Comparison of ENCODE assay signal across 24 cellular contexts in genomic region chr1:25623731-25624130, GRCh38. TPM values are rescaled to one million over a fixed set of nuclear protein-coding genes. Genes with fewer than 3 reads are reported as not detected.
DNase-seq lines count a peak whose midpoint lies in the region; ATAC-seq and TF ChIP-seq lines count a peak whose summit lies in the region.
"Had no signal": no experiment of that assay in that cellular context is flagged by ENCODE, and none has a peak within 500 bp of the region (broad histone marks: within the 10 kb centered on the region; RNA-seq: fewer than 3 reads in every experiment).

No MANE protein-coding gene starts in this region.

- no peaks in the 10 kb centered on the region for H3K36me3 ChIP-seq in BE2C
- H3K36me3 ChIP-seq: gastroesophageal sphincter, upper lobe of left lung, WERI-Rb-1 had no signal

- H3K4me1 ChIP-seq in BE2C: no peaks in the 10 kb centered on the region; the same call in 1 of the 2 replicates

- no peaks in the 10 kb centered on the region for H3K27me3 ChIP-seq in BE2C
- H3K27me3 ChIP-seq: gastroesophageal sphincter, upper lobe of left lung had no signal

- no peak for TF ChIP-seq CTCF in BE2C (IDR thresholded peaks at IDR 0.05; ENCODE audit: low read depth, low read length)

- no peaks in the 10 kb centered on the region for H3K9me3 ChIP-seq in BE2C
- H3K9me3 ChIP-seq: gastroesophageal sphincter, upper lobe of left lung had no signal

- no peak overlapping the region for H3K4me3 ChIP-seq in BE2C (ENCODE audit: low read depth, low read length)
- H3K4me3 ChIP-seq: gastroesophageal sphincter, hepatocyte, upper lobe of left lung had no signal

- no peaks in the 10 kb centered on the region for H3K9me3 Mint-ChIP-seq in stimulated activated naive CD8-positive, alpha-beta T cell treated with anti-CD3 and anti-CD28 coated beads, Interleukin-15, Interleukin-2, amounts not matched to agents 100 ng/mL and 50 ng/mL, for 24 hours
- no peaks in the 10 kb centered on the region for H3K9me3 Mint-ChIP-seq in activated naive CD8-positive, alpha-beta T cell treated with anti-CD3 and anti-CD28 coated beads, Interleukin-2, amount 10 ng/mL, durations not matched to agents 7 days and 5 days
- H3K9me3 Mint-ChIP-seq: natural killer cell treated with Interleukin-12 subunit alpha and Interleukin-12 subunit beta and Interleukin-15 and Interleukin-18, amount 100 ng/mL, for 72 hours had no signal

- H3K27ac Mint-ChIP-seq in stimulated activated naive CD8-positive, alpha-beta T cell treated with anti-CD3 and anti-CD28 coated beads, Interleukin-15, Interleukin-2, amounts not matched to agents 100 ng/mL and 50 ng/mL, for 24 hours: peak overlapping the region; percentile 29
- H3K27ac Mint-ChIP-seq in activated naive CD8-positive, alpha-beta T cell treated with anti-CD3 and anti-CD28 coated beads, Interleukin-2, amount 10 ng/mL, durations not matched to agents 7 days and 5 days: peak overlapping the region; percentile 52
- H3K27ac Mint-ChIP-seq: natural killer cell treated with Interleukin-12 subunit alpha and Interleukin-12 subunit beta and Interleukin-15 and Interleukin-18, amount 100 ng/mL, for 72 hours had no signal

- DNase-seq in NCI-H526 treated with DMSO at 0.1 percent for 48 hours (lab: John Stamatoyannopoulos, UW): peak; percentile 4
- no peak for DNase-seq in NCI-H526 (lab: John Stamatoyannopoulos, UW)
- DNase-seq in stimulated activated naive CD8-positive, alpha-beta T cell treated with anti-CD3 and anti-CD28 coated beads, Interleukin-15, Interleukin-2, amounts not matched to agents 100 U/mL and 50 U/mL, for 24 hours: no peak
- no peak for DNase-seq in activated naive CD8-positive, alpha-beta T cell treated with anti-CD3 and anti-CD28 coated beads, Interleukin-2, amount 10 ng/mL, durations not matched to agents 7 days and 5 days
- no peak for DNase-seq in cerebellar cortex (ENCODE audit: low spot score)
- DNase-seq in BE2C: no peak
- DNase-seq in NCI-H524 treated with DMSO at 0.1 percent for 48 hours (lab: John Stamatoyannopoulos, UW): no peak
- DNase-seq: activated T-cell treated with anti-CD3 and anti-CD28 coated beads, Interleukin-2, amount 50 U/mL, for 1 hour; anterior cingulate cortex; GOT3; left cardiac atrium; NCI-H1048; NCI-H2107; NCI-H345; NCI-H82; stimulated activated CD4-positive, alpha-beta T cell treated with anti-CD3 and anti-CD28 coated beads, Interleukin-4, amount 100 ng/mL, for 4 hours; substantia nigra; upper lobe of left lung; WERI-Rb-1 had no signal

- peaks cover 62% of the 10 kb centered on the region for H3K4me1 Mint-ChIP-seq in stimulated activated naive CD8-positive, alpha-beta T cell treated with anti-CD3 and anti-CD28 coated beads, Interleukin-15, Interleukin-2, amounts not matched to agents 100 ng/mL and 50 ng/mL, for 24 hours (ENCODE audit: low read depth)
- H3K4me1 Mint-ChIP-seq in activated naive CD8-positive, alpha-beta T cell treated with anti-CD3 and anti-CD28 coated beads, Interleukin-2, amount 10 ng/mL, durations not matched to agents 7 days and 5 days: peaks cover 66% of the 10 kb centered on the region

- POLR2A ChIA-PET in activated naive CD8-positive, alpha-beta T cell treated with anti-CD3 and anti-CD28 coated beads, Interleukin-2, amount 10 ng/mL, durations not matched to agents 7 days and 5 days (lab: Charles Lee): interaction anchor here (0.8 to 3.0 kb wide), 3 partner anchors 9 to 192 kb away, joined by 3 to 22 read pairs (median 4); no protein-coding TSS in a partner anchor

- no peaks in the 10 kb centered on the region for H3K36me3 Mint-ChIP-seq in stimulated activated naive CD8-positive, alpha-beta T cell treated with anti-CD3 and anti-CD28 coated beads, Interleukin-15, Interleukin-2, amounts not matched to agents 100 ng/mL and 50 ng/mL, for 24 hours (ENCODE audit: low read depth)
- H3K36me3 Mint-ChIP-seq in activated naive CD8-positive, alpha-beta T cell treated with anti-CD3 and anti-CD28 coated beads, Interleukin-2, amount 10 ng/mL, durations not matched to agents 7 days and 5 days: peaks cover 36% of the 10 kb centered on the region
- H3K36me3 Mint-ChIP-seq: natural killer cell treated with Interleukin-12 subunit alpha and Interleukin-12 subunit beta and Interleukin-15 and Interleukin-18, amount 100 ng/mL, for 72 hours had no signal

- peaks cover 66% of the 10 kb centered on the region for H3K27me3 Mint-ChIP-seq in stimulated activated naive CD8-positive, alpha-beta T cell treated with anti-CD3 and anti-CD28 coated beads, Interleukin-15, Interleukin-2, amounts not matched to agents 100 ng/mL and 50 ng/mL, for 24 hours
- H3K27me3 Mint-ChIP-seq in activated naive CD8-positive, alpha-beta T cell treated with anti-CD3 and anti-CD28 coated beads, Interleukin-2, amount 10 ng/mL, durations not matched to agents 7 days and 5 days: no peaks in the 10 kb centered on the region

- no peak for ATAC-seq in stimulated activated naive CD8-positive, alpha-beta T cell treated with anti-CD3 and anti-CD28 coated beads, Interleukin-15, Interleukin-2, amounts not matched to agents 100 U/mL and 50 U/mL, for 24 hours
- ATAC-seq in activated naive CD8-positive, alpha-beta T cell treated with anti-CD3 and anti-CD28 coated beads, Interleukin-2, amount 10 ng/mL, durations not matched to agents 7 days and 5 days (ENCODE audit: low read depth): no peak
- ATAC-seq: gastroesophageal sphincter, left cardiac atrium had no signal

- H3K4me3 Mint-ChIP-seq in stimulated activated naive CD8-positive, alpha-beta T cell treated with anti-CD3 and anti-CD28 coated beads, Interleukin-15, Interleukin-2, amounts not matched to agents 100 ng/mL and 50 ng/mL, for 24 hours: no peak overlapping the region
- H3K4me3 Mint-ChIP-seq in activated naive CD8-positive, alpha-beta T cell treated with anti-CD3 and anti-CD28 coated beads, Interleukin-2, amount 10 ng/mL, durations not matched to agents 7 days and 5 days: peak overlapping the region; percentile 58
- H3K4me3 Mint-ChIP-seq: natural killer cell treated with Interleukin-12 subunit alpha and Interleukin-12 subunit beta and Interleukin-15 and Interleukin-18, amount 100 ng/mL, for 72 hours had no signal

RNA-seq across cellular contexts. Expression of gene MAN1C1, which starts 7.1 kb away (rescaled TPM):
- 10 to 100 TPM; 20.5 to 20.9 TPM for total RNA-seq in activated naive CD8-positive, alpha-beta T cell treated with anti-CD3 and anti-CD28 coated beads, Interleukin-2, amount 10 ng/mL, durations not matched to agents 7 days and 5 days
- 0.88 TPM for polyA plus RNA-seq in BE2C (2012; ENCODE audit: insufficient read depth, insufficient read length, low read depth)
- total RNA-seq: HT1080 had no signal
